15 cellular contexts compared by ENCODE assay signal in the genomic region with DNA sequence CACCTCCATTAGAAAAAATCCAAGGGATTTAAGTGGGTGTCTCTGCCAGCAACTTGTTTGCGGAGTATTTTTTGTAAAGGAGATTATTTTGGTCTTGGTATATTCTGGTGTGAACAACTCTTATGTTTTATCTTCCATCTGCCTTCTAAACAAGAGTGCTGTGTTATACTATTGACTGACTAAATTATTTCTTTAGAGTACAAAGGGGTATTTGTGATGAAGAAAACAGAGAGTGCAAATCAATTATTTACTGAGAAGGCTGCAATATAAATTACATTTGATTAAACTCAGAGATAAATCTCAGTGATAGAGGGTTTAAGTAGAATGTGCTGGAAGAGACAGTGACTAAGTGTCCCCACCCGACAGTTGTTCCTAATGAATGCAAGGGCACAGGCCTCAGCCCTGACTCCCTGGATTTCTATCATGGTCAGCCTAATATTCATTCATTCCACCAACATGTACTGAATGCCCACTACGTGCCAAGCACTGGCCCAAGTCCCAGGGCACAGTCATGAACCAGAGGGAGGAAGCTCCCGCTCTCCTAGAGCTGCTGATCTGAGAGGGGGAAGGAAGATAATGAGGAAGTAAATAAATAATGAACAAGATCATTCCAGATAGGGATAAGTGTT.
DNase-seq lines count a peak whose midpoint lies in the region; ATAC-seq and TF ChIP-seq lines count a peak whose summit lies in the region.
"Had no signal": no experiment of that assay in that cellular context is flagged by ENCODE, and none has a peak within 500 bp of the region (broad histone marks: within the 10 kb centered on the region; RNA-seq: fewer than 3 reads in every experiment).

No MANE protein-coding gene starts in this region.

- no peaks in the 10 kb centered on the region for H3K36me3 ChIP-seq in Peyer's patch
- H3K36me3 ChIP-seq: gastroesophageal sphincter, ovary, transverse colon had no signal

- H3K4me1 ChIP-seq in Peyer's patch: peaks cover 0 to 17% (median 2%) of the 10 kb centered on the region in 4 donors
- H3K4me1 ChIP-seq: transverse colon had no signal

- H3K9me3 ChIP-seq in Peyer's patch: no peaks in the 10 kb centered on the region
- H3K9me3 ChIP-seq: gastroesophageal sphincter, ovary, transverse colon had no signal

- no peaks in the 10 kb centered on the region for H3K27me3 ChIP-seq in Peyer's patch
- H3K27me3 ChIP-seq: gastroesophageal sphincter, ovary, transverse colon had no signal

- no peak overlapping the region for H3K4me3 ChIP-seq in Peyer's patch
- H3K4me3 ChIP-seq: gastroesophageal sphincter, ovary, SK-N-MC, transverse colon had no signal

- TF ChIP-seq CTCF in Peyer's patch (IDR thresholded peaks at IDR 0.05): no peak

- H3K27ac ChIP-seq in Peyer's patch: peak overlapping the region in 2 of 4 donors; percentile 42 to 64
- H3K27ac ChIP-seq in substantia nigra (ENCODE audit: low read depth, low read length, poor library complexity, severe bottlenecking): no peak overlapping the region
- H3K27ac ChIP-seq: gastroesophageal sphincter, ovary, SK-N-MC, transverse colon had no signal

- DNase-seq in Peyer's patch: peak in 2 of 3 donors; percentile 58 to 63
- peak; percentile 79 for DNase-seq in cerebellum (ENCODE audit: low spot score)
- DNase-seq in inferior parietal cortex (ENCODE audit: extremely low spot score): peak; percentile 44
- DNase-seq in substantia nigra (lab: John Stamatoyannopoulos, UW): peak in 39 of 49 donors; percentile 1 to 81 (median 23)
- DNase-seq: GOT3; NCI-H1417; ovary; stimulated activated CD4-positive, alpha-beta T cell treated with anti-CD3 and anti-CD28 coated beads, Interleukin-2, amount 100 ng/mL, for 24 hours; stimulated activated naive CD8-positive, alpha-beta T cell treated with anti-CD3 and anti-CD28 coated beads, Interleukin-15, Interleukin-2, amounts not matched to agents 100 U/mL and 50 U/mL, for 24 hours; transverse colon had no signal

- ATAC-seq in GM18861 (IDR thresholded peaks at IDR 0.05; ENCODE audit: unreplicated experiment): no peak
- no peak for ATAC-seq in HG03045 (IDR thresholded peaks at IDR 0.05; ENCODE audit: unreplicated experiment)
- ATAC-seq in HG02938 (IDR thresholded peaks at IDR 0.05; ENCODE audit: unreplicated experiment): no peak
- ATAC-seq: gastroesophageal sphincter; stimulated activated naive CD8-positive, alpha-beta T cell treated with anti-CD3 and anti-CD28 coated beads, Interleukin-15, Interleukin-2, amounts not matched to agents 100 U/mL and 50 U/mL, for 24 hours had no signal

- no peak for TF ChIP-seq POLR2A in Peyer's patch (IDR thresholded peaks at IDR 0.05)

Comparison
In these comparisons a context has a peak if more than half of its experiments do, and no peak if none do; other contexts are left out.
1. DNase-seq: peak in every context shown above with its lines; median percentile 79 in cerebellum; 60 in Peyer's patch; 44 in inferior parietal cortex; 23 in substantia nigra.